Comparison of ENCODE assay signal across 15 cellular contexts in the genomic region with DNA sequence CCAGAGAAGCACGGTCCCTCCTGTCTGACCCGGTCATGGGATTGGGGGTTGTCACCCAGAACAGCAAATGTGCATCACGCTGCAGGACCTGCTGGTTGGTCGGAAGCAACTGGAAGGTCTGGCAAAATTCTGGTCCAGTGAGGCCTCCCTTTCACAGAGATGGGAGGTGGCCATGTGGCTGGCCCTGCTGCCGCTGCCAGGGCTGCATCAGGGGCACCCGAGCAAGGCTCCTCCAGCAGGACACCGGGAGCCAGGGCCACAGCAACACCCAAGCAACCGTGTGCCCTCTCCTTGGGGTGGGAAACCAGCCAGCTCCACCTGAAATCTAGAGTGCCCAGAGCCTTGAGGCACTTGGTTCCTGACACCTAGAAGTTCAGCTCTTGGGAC. TPM values are rescaled to one million over a fixed set of nuclear protein-coding genes. Genes with fewer than 3 reads are reported as not detected.
DNase-seq lines count a peak whose midpoint lies in the region; ATAC-seq and TF ChIP-seq lines count a peak whose summit lies in the region.
"Had no signal": no experiment of that assay in that cellular context is flagged by ENCODE, and none has a peak within 500 bp of the region (broad histone marks: within the 10 kb centered on the region; RNA-seq: fewer than 3 reads in every experiment).

No MANE protein-coding gene starts in this region.

- peaks cover 0 to 6% of the 10 kb centered on the region in 2 donors for H3K36me3 Mint-ChIP-seq in activated naive CD4-positive, alpha-beta T cell treated with anti-CD3 and anti-CD28 coated beads, Interleukin-2, amount 50 U/mL, for 72 hours
- H3K36me3 Mint-ChIP-seq in endodermal cell (ENCODE audit: low read depth), result no peaks in the 10 kb centered on the region

- H3K9me3 ChIP-seq in endodermal cell (ENCODE audit: control insufficient read depth, low read length), result no peaks in the 10 kb centered on the region
- H3K9me3 ChIP-seq in osteoblast (ENCODE audit: low read depth, low read length), result no peaks in the 10 kb centered on the region

- H3K27ac ChIP-seq in endodermal cell (ENCODE audit: low read depth, low read length) (no peak overlapping the region), osteoblast (ENCODE audit: low read depth, low read length) (no peak overlapping the region)

- H3K4me1 Mint-ChIP-seq in endodermal cell, result peaks cover 3% of the 10 kb centered on the region

- ATAC-seq in activated naive CD4-positive, alpha-beta T cell treated with anti-CD3 and anti-CD28 coated beads, Interleukin-2, amount 50 U/mL, for 72 hours, result peak; percentile 4 to 7
- ATAC-seq in GM21786 (IDR thresholded peaks at IDR 0.05; ENCODE audit: unreplicated experiment), result no peak

- no peaks in the 10 kb centered on the region for H3K79me2 ChIP-seq in osteoblast (ENCODE audit: insufficient read depth, low read length)

- H4K20me1 ChIP-seq in osteoblast (ENCODE audit: insufficient read depth, low read length), result no peaks in the 10 kb centered on the region

- no peaks in the 10 kb centered on the region for H3K27me3 Mint-ChIP-seq in endodermal cell (ENCODE audit: insufficient read depth)

- no peaks in the 10 kb centered on the region for H3K9me3 Mint-ChIP-seq in activated naive CD4-positive, alpha-beta T cell treated with anti-CD3 and anti-CD28 coated beads, Interleukin-2, amount 50 U/mL, for 72 hours
- H3K9me3 Mint-ChIP-seq in endodermal cell, result peaks cover 3% of the 10 kb centered on the region
- H3K9me3 Mint-ChIP-seq: CD4-positive, alpha-beta T cell had no signal

- TF ChIP-seq CTCF in endodermal cell (conservative IDR thresholded peaks at IDR 0.05) (no peak), osteoblast (IDR thresholded peaks at IDR 0.05; ENCODE audit: extremely low read depth, low read depth, low read length) (no peak)

- H3K27me3 ChIP-seq in H7 (ENCODE audit: control insufficient read depth, insufficient read depth, low read length) (no peaks in the 10 kb centered on the region), endodermal cell (ENCODE audit: control insufficient read depth, insufficient read depth, low read length, poor library complexity, severe bottlenecking) (no peaks in the 10 kb centered on the region), osteoblast (ENCODE audit: insufficient read depth, low read length) (no peaks in the 10 kb centered on the region)

- H3K4me3 ChIP-seq in H7 (ENCODE audit: insufficient read depth, low read depth, low read length), result no peak overlapping the region
- H3K4me3 ChIP-seq in endodermal cell (ENCODE audit: low read length), result no peak overlapping the region
- no peak overlapping the region for H3K4me3 ChIP-seq in osteoblast (ENCODE audit: insufficient read depth, low read length)

- no peak overlapping the region for H2AFZ ChIP-seq in osteoblast (ENCODE audit: low read length)

- no peak overlapping the region for H3K4me3 Mint-ChIP-seq in endodermal cell
- H3K4me3 Mint-ChIP-seq: CD4-positive, alpha-beta T cell had no signal

- no peaks in the 10 kb centered on the region for H3K4me1 ChIP-seq in endodermal cell (ENCODE audit: control insufficient read depth, insufficient read depth, low read length)
- no peaks in the 10 kb centered on the region for H3K4me1 ChIP-seq in osteoblast (ENCODE audit: insufficient read depth, low read length)

- peak overlapping the region in 1 of 2 donors; percentile 95 for H3K27ac Mint-ChIP-seq in activated naive CD4-positive, alpha-beta T cell treated with anti-CD3 and anti-CD28 coated beads, Interleukin-2, amount 50 U/mL, for 72 hours
- no peak overlapping the region for H3K27ac Mint-ChIP-seq in endodermal cell
- H3K27ac Mint-ChIP-seq: CD4-positive, alpha-beta T cell had no signal

- H3K4me2 ChIP-seq in osteoblast (ENCODE audit: insufficient read depth, low read length), result no peak overlapping the region

- DNase-seq in activated naive CD4-positive, alpha-beta T cell treated with anti-CD3 and anti-CD28 coated beads, Interleukin-2, amount 50 U/mL, for 72 hours (ENCODE audit: low spot score in 2 of 2), result no peak
- no peak for DNase-seq in activated naive CD4-positive, alpha-beta T cell (lab: John Stamatoyannopoulos, UW)
- DNase-seq in H7, result peak; percentile 27
- peak; percentile 38 for DNase-seq in endodermal cell
- peak; percentile 50 for DNase-seq in osteoblast (ENCODE audit: insufficient read length, low spot score, missing footprints)
- no peak for DNase-seq in NCI-H2171 (lab: John Stamatoyannopoulos, UW)
- DNase-seq in amniotic stem cell (lab: John Stamatoyannopoulos, UW), result no peak
- DNase-seq: CD4-positive, alpha-beta T cell; GF-D8; Karpas-422; MM.1S; NCI-H1105 treated with DMSO at 0.1 percent for 48 hours; NCI-H187; NCI-H774 had no signal

- no peaks in the 10 kb centered on the region for H3K36me3 ChIP-seq in H7 (replicated peaks; ENCODE audit: control insufficient read depth, insufficient read depth, low read length)
- H3K36me3 ChIP-seq in endodermal cell (ENCODE audit: control insufficient read depth, insufficient read depth, low read length), result no peaks in the 10 kb centered on the region
- no peaks in the 10 kb centered on the region for H3K36me3 ChIP-seq in osteoblast (ENCODE audit: insufficient read depth, low read length)

- no peak overlapping the region for H3K9ac ChIP-seq in endodermal cell (ENCODE audit: extremely low read depth, low read length, poor library complexity, severe bottlenecking)

- 92 to 94% methylated on average over 5 to 8 of the region's 8 CpGs for WGBS in endodermal cell (ENCODE audit: insufficient coverage in 1 of 2, insufficient read length in 1 of 2), 2 experiments

RNA-seq across cellular contexts. Expression of gene GAS6, which starts 11.5 kb away (rescaled TPM):
- total RNA-seq in activated naive CD4-positive, alpha-beta T cell treated with anti-CD3 and anti-CD28 coated beads, Interleukin-2, amount 50 U/mL, for 72 hours, result 1 to 10 TPM in 1 of 2 donors, under 1 TPM in 1; 0.45 to 1.2 TPM
- total RNA-seq in H7 (2014; rRNA removed; shearing (Covaris generic)), result 9.1 and 15.1 TPM in 2 replicates
- total RNA-seq in endodermal cell, result 10 to 100 TPM; 45.7 to 49.6 TPM
- 24.8 TPM for polyA plus RNA-seq in endodermal cell (2013, experiment 1 of 2)
- 23.0 TPM for polyA plus RNA-seq in endodermal cell (2013, experiment 2 of 2)
- total RNA-seq in osteoblast, result 417 and 480 TPM in 2 replicates

Comparison
In these comparisons a context has a peak if more than half of its experiments do, and no peak if none do; other contexts are left out.
1. DNase-seq: peak in H7 (single experiment), endodermal cell (single experiment) and osteoblast (single experiment); none in activated naive CD4-positive, alpha-beta T cell treated with anti-CD3 and anti-CD28 coated beads, Interleukin-2, amount 50 U/mL, for 72 hours (0 of 2), activated naive CD4-positive, alpha-beta T cell (0 of 4), NCI-H2171 (single experiment) and amniotic stem cell (single experiment).